8 cellular contexts compared by ENCODE assay signal in the genomic region with DNA sequence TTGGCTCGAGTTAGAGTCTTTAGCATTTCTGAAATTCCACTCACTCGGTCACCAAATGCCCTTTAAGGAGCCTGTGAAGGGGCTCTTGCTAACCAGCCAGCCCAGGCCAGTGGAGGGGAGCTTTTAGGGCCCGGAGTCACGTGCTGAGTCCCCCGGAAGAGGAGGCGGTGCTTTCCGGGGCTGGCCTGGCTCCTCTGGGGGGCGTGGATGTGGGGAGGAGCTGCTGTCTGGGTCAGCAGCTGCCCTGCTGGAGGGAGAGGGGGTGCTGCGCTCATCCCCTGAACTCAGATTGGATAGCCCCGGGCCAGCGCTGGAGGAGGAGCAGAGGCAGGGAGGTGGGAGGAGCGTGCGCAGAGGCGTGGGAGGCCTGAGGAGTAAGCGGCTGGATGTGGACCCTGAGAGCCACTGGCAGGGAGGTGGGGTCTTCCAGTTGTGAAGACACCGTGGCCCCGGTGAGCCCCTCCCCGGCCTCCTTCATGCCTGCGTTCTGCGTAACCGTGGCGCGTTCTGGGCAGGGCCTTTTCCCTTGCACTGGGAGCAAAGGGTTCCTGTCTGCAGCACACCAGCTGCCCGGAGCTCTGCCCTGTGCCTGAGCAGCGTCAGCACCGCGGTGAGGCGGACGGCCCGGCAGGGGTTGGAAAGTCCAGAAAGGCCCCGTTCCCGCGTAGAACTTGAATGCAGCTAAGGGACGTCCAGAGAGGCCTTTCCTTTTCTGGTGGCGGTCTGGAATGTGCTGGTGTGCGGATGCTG. TPM values are rescaled to one million over a fixed set of nuclear protein-coding genes. Genes with fewer than 3 reads are reported as not detected.
A peak's percentile ranks its signal among the peaks of the same experiment; 100 is the strongest.
DNase-seq lines count a peak whose midpoint lies in the region; ATAC-seq, FAIRE-seq and TF ChIP-seq lines count a peak whose summit lies in the region.

No MANE protein-coding gene starts in this region.

- WGBS in right lobe of liver (ENCODE audit: insufficient coverage, low coverage, low lambda C conversion rate, missing lambda C conversion rate), result 1% methylated on average over 10 of the region's 36 CpGs

- DNase-seq in GM13976 (ENCODE audit: low spot score), result peak; percentile 95
- DNase-seq in activated CD8-positive, alpha-beta memory T cell treated with anti-CD3 and anti-CD28 coated beads for 4 hours (ENCODE audit: low read depth in 2 of 2), result peak; percentile 35 to 38
- DNase-seq in effector memory CD4-positive, alpha-beta T cell, result peak; percentile 43 to 62 (median 49)
- peak; percentile 82 to 93 (median 83) for DNase-seq in right lobe of liver
- DNase-seq in stimulated activated CD4-positive, alpha-beta T cell treated with anti-CD3 and anti-CD28 coated beads, Interleukin-1b, Interleukin-23, amount 100 ng/mL, for 48 hours, result peak; percentile 55
- no peak for DNase-seq in HAP-1 (ENCODE audit: low spot score in 2 of 2)
- no peak for DNase-seq in RCC 7860 (ENCODE audit: low spot score)

- TF ChIP-seq POLR2A in right lobe of liver (IDR thresholded peaks at IDR 0.05), result no peak

- intact Hi-C loops in right lobe of liver (cut with DNase I), result no loop called here

- no peak for FAIRE-seq in RCC 7860 (lab: Jason Lieb, UNC)

- peaks cover 17% of the 10 kb centered on the region for H3K36me3 ChIP-seq in effector memory CD4-positive, alpha-beta T cell (ENCODE audit: control insufficient read depth, insufficient read depth, low read length)
- H3K36me3 ChIP-seq in right lobe of liver, result peaks cover 0 to 19% (median 9%) of the 10 kb centered on the region in 4 donors
- peaks cover 28% of the 10 kb centered on the region for H3K36me3 ChIP-seq in HAP-1 (replicated peaks)

- H3K4me1 ChIP-seq in effector memory CD4-positive, alpha-beta T cell (ENCODE audit: control insufficient read depth, insufficient read depth, low read length, poor library complexity, severe bottlenecking), result peaks cover 46% of the 10 kb centered on the region
- H3K4me1 ChIP-seq in right lobe of liver, result peaks cover 0 to 17% (median 6%) of the 10 kb centered on the region in 4 donors
- H3K4me1 ChIP-seq in HAP-1, result no peaks in the 10 kb centered on the region

- in situ Hi-C loops in GM13976 (cut with MboI; ENCODE audit: low sequenced_read_pairs, unreplicated experiment), result no loop called here
- in situ Hi-C loops in HAP-1 (cut with MboI; ENCODE audit: low sequenced_read_pairs), result no loop called here

- TF ChIP-seq CTCF in GM13976 (IDR thresholded peaks at IDR 0.05; ENCODE audit: borderline replicate concordance, control extremely low read depth, extremely low read depth, insufficient read depth, missing control alignments), result no peak
- TF ChIP-seq CTCF in right lobe of liver (IDR thresholded peaks at IDR 0.05), result no peak

- H3K27me3 ChIP-seq in effector memory CD4-positive, alpha-beta T cell (replicated peaks; ENCODE audit: control insufficient read depth, insufficient read depth, low read length, poor library complexity, severe bottlenecking), result no peaks in the 10 kb centered on the region
- no peaks in the 10 kb centered on the region for H3K27me3 ChIP-seq in right lobe of liver
- no peaks in the 10 kb centered on the region for H3K27me3 ChIP-seq in HAP-1 (ENCODE audit: low read depth)

- ATAC-seq in HG03457 (IDR thresholded peaks at IDR 0.05; ENCODE audit: unreplicated experiment), result peak; percentile 77
- peak; percentile 96 to 99 (median 96) for ATAC-seq in right lobe of liver

- H3K27ac ChIP-seq in effector memory CD4-positive, alpha-beta T cell (ENCODE audit: insufficient read depth, low read length, poor library complexity, severe bottlenecking), result peak overlapping the region; percentile 1
- peak overlapping the region in 2 of 3 donors; percentile 16 to 61 for H3K27ac ChIP-seq in right lobe of liver

- H3K9me3 ChIP-seq in effector memory CD4-positive, alpha-beta T cell (ENCODE audit: control insufficient read depth, low read length), result no peaks in the 10 kb centered on the region
- H3K9me3 ChIP-seq in right lobe of liver, result no peaks in the 10 kb centered on the region
- H3K9me3 ChIP-seq in HAP-1, result no peaks in the 10 kb centered on the region

- peak overlapping the region; percentile 33 for H3K4me3 ChIP-seq in effector memory CD4-positive, alpha-beta T cell (ENCODE audit: insufficient read depth, low read depth, low read length, poor library complexity, severe bottlenecking)
- peak overlapping the region; percentile 5 to 57 (median 31) for H3K4me3 ChIP-seq in right lobe of liver
- no peak overlapping the region for H3K4me3 ChIP-seq in HAP-1

RNA-seq across cellular contexts. Expression of a gene that starts 19.7 kb away (rescaled TPM):
- total RNA-seq in right lobe of liver, result 10 to 100 TPM; 24.3 to 42.0 (median 27.9) TPM

RNA-seq across cellular contexts. Expression of a gene that starts 37.6 kb away (rescaled TPM):
- 10 to 100 TPM in 3 of 6 experiments, 1 to 10 TPM in 3; 9.1 to 14.5 (median 11.3) TPM for total RNA-seq in right lobe of liver

Comparison
In these comparisons a context has a peak if more than half of its experiments do, and no peak if none do; other contexts are left out.
1. DNase-seq: peak in GM13976 (single experiment), activated CD8-positive, alpha-beta memory T cell treated with anti-CD3 and anti-CD28 coated beads for 4 hours (2 of 2), effector memory CD4-positive, alpha-beta T cell (3 of 3), right lobe of liver (3 of 3) and stimulated activated CD4-positive, alpha-beta T cell treated with anti-CD3 and anti-CD28 coated beads, Interleukin-1b, Interleukin-23, amount 100 ng/mL, for 48 hours (single experiment); none in HAP-1 (0 of 2) and RCC 7860 (single experiment).